ENCODE assay signal across 8 cellular contexts in genomic region chr22:46036558-46037408, GRCh38. TPM values are rescaled to one million over a fixed set of nuclear protein-coding genes. Genes with fewer than 3 reads are reported as not detected.
DNase-seq lines count a peak whose midpoint lies in the region; ATAC-seq and TF ChIP-seq lines count a peak whose summit lies in the region.

No MANE protein-coding gene starts in this region.

- DNase-seq in GM23338 (ENCODE audit: low spot score), result peak; percentile 74
- DNase-seq in SHP77 (lab: John Stamatoyannopoulos, UW), result peak; percentile 76 to 85
- DNase-seq in ascending aorta (ENCODE audit: low spot score in 2 of 2), result peak in 1 of 2 donors; percentile 69
- peak; percentile 52 to 56 (median 55) for DNase-seq in immature natural killer cell
- peak; percentile 49 for DNase-seq in stimulated activated CD4-positive, alpha-beta T cell treated with anti-CD3 and anti-CD28 coated beads, Interleukin-1b, Interleukin-23, amount 100 ng/mL, for 48 hours
- DNase-seq in dedifferentiated amniotic fluid mesenchymal stem cell (ENCODE audit: extremely low spot score), result no peak

- TF ChIP-seq CTCF in C4-2B (conservative IDR thresholded peaks at IDR 0.05) (no peak; the same call in 1 of the 2 replicates), GM23338 (conservative IDR thresholded peaks at IDR 0.05; ENCODE audit: low read depth in 2 of 2) (peak; percentile 42 to 49), ascending aorta (IDR thresholded peaks at IDR 0.05) (no peak)

- H3K79me2 ChIP-seq in GM23338 (replicated peaks; ENCODE audit: insufficient read depth), result no peaks in the 10 kb centered on the region

- H3K4me2 ChIP-seq in GM23338, result peak overlapping the region; percentile 97

- intact Hi-C loops in ascending aorta (cut with DNase I), result no loop called here

- peaks cover 4% of the 10 kb centered on the region; the same call in 1 of the 2 replicates for H3F3A ChIP-seq in GM23338 (replicated peaks; ENCODE audit: low read depth)

- H3K4me3 Mint-ChIP-seq in GM23338, result peak overlapping the region; percentile 82
- H3K4me3 Mint-ChIP-seq in immature natural killer cell, result peak overlapping the region; percentile 78 to 88 (median 86)

- H2AFZ ChIP-seq in GM23338, result no peak overlapping the region

- H3K27ac Mint-ChIP-seq in GM23338, result no peak overlapping the region
- peak overlapping the region; percentile 92 to 98 (median 96) for H3K27ac Mint-ChIP-seq in immature natural killer cell

- H3K27me3 ChIP-seq in GM23338 (ENCODE audit: insufficient read depth), result no peaks in the 10 kb centered on the region
- H3K27me3 ChIP-seq in ascending aorta, result no peaks in the 10 kb centered on the region

- no peaks in the 10 kb centered on the region for H3K9me3 ChIP-seq in ascending aorta

- peak overlapping the region; percentile 87 for H3K4me3 ChIP-seq in GM23338
- peak overlapping the region; percentile 74 to 88 for H3K4me3 ChIP-seq in ascending aorta

- peaks cover 17% of the 10 kb centered on the region for H3K4me1 ChIP-seq in GM23338 (ENCODE audit: insufficient read depth)
- peaks cover 6 to 11% of the 10 kb centered on the region in 2 donors for H3K4me1 ChIP-seq in ascending aorta

- H3K9me3 Mint-ChIP-seq in GM23338, result no peaks in the 10 kb centered on the region
- H3K9me3 Mint-ChIP-seq in immature natural killer cell, result no peaks in the 10 kb centered on the region

- H3K36me3 Mint-ChIP-seq in GM23338 (ENCODE audit: low read depth) (no peaks in the 10 kb centered on the region), immature natural killer cell (no peaks in the 10 kb centered on the region)

- no peaks in the 10 kb centered on the region for H4K20me1 ChIP-seq in GM23338 (replicated peaks; ENCODE audit: insufficient read depth)

- H3K27ac ChIP-seq in C4-2B (peak overlapping the region; percentile 98), GM23338 (ENCODE audit: low read depth) (no peak overlapping the region), ascending aorta (peak overlapping the region; percentile 94 to 98)

- H3K4me1 Mint-ChIP-seq in GM23338 (peaks cover 27% of the 10 kb centered on the region), immature natural killer cell (peaks cover 20 to 21% of the 10 kb centered on the region in 2 donors)

- H3K27me3 Mint-ChIP-seq in GM23338 (ENCODE audit: insufficient read depth, low read depth, poor library complexity) (peaks cover 7% of the 10 kb centered on the region), immature natural killer cell (ENCODE audit: low read depth in 3 of 3) (peaks cover 3 to 9% (median 6%) of the 10 kb centered on the region in 3 donors)

- ATAC-seq in GM23338, result peak; percentile 62
- ATAC-seq in HG03025 (IDR thresholded peaks at IDR 0.05; ENCODE audit: low FRiP score, unreplicated experiment), result no peak

- H3K36me3 ChIP-seq in GM23338 (ENCODE audit: insufficient read depth), result no peaks in the 10 kb centered on the region
- no peaks in the 10 kb centered on the region for H3K36me3 ChIP-seq in ascending aorta

- no peaks in the 10 kb centered on the region for H3K9me2 ChIP-seq in GM23338 (ENCODE audit: insufficient read depth)

TF ChIP-seq in GM23338, 12 proteins besides CTCF, POLR2A, EP300 and RAD21 (continues in another document):
- TF ChIP-seq ZNF331 (CRISPR knock-in tag; IDR thresholded peaks at IDR 0.05; ENCODE audit: low read depth) (no peak), STAT1 (IDR thresholded peaks at IDR 0.05; ENCODE audit: unreplicated experiment) (no peak), ZNF462 (CRISPR knock-in tag; IDR thresholded peaks at IDR 0.05) (no peak), ZNF114 (CRISPR knock-in tag; IDR thresholded peaks at IDR 0.05) (no peak), JUNB (IDR thresholded peaks at IDR 0.05; ENCODE audit: unreplicated experiment) (no peak), ETS1 (IDR thresholded peaks at IDR 0.05) (no peak), EZH2phosphoT487 (IDR thresholded peaks at IDR 0.05; ENCODE audit: unreplicated experiment) (no peak), CREB1 (CRISPR knock-in tag; IDR thresholded peaks at IDR 0.05; ENCODE audit: low read depth) (no peak), NANOG (IDR thresholded peaks at IDR 0.05; ENCODE audit: borderline replicate concordance) (no peak)

RNA-seq across cellular contexts. Expression of gene WNT7B, which starts 59.8 kb away (rescaled TPM):
- 0.10 and 3.0 TPM in 2 replicates for total RNA-seq in GM23338 (2014; rRNA removed; shearing (Covaris generic))
- 0.17 TPM in 1 of 2 replicates, not detected in the other for polyA plus RNA-seq in GM23338 (2016; fragmentation: Nextera tagmentation; extraction: Ambion mirVana)
- not detected for total RNA-seq in ascending aorta
- polyA plus RNA-seq in immature natural killer cell, result not detected

Comparison
In these comparisons a context has a peak if more than half of its experiments do, and no peak if none do; other contexts are left out.
1. CTCF ChIP-seq: peak in GM23338 (2 of 2); none in C4-2B (single experiment) and ascending aorta (0 of 3).